15 cellular contexts compared by ENCODE assay signal in the genomic region with DNA sequence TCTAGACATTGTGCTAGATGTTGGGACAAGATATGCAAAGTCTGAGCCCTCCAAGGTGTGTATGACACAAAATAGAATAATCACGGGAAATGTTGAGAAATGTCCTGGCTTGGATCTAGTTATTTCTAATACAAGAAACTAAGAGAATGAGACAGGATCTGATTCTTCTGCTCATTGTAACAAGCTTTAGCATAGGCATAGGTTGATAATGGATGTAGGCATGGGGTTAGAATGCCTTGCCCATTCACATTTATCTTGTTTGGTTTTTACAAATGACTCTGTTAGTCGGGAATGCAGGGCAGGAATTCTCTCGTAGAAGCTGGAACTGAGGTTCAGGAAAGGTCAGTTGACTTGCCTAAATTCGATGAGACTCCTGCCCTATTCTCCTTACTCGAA. TPM values are rescaled to one million over a fixed set of nuclear protein-coding genes. Genes with fewer than 3 reads are reported as not detected.
DNase-seq lines count a peak whose midpoint lies in the region; ATAC-seq and TF ChIP-seq lines count a peak whose summit lies in the region.
"Had no signal": no experiment of that assay in that cellular context is flagged by ENCODE, and none has a peak within 500 bp of the region (broad histone marks: within the 10 kb centered on the region; RNA-seq: fewer than 3 reads in every experiment).

No MANE protein-coding gene starts in this region.

- peaks cover 22 to 27% (median 24%) of the 10 kb centered on the region in 3 donors for H3K4me1 Mint-ChIP-seq in T-cell

- peaks cover 2% of the 10 kb centered on the region for H3K36me3 Mint-ChIP-seq in T-cell
- H3K36me3 Mint-ChIP-seq: stimulated activated memory B cell treated with anti-CD40 and anti-IgM and Interleukin-4, amounts not matched to agents 10 μg/mL and 1 μg/mL and 100 μg/mL, for 72 hours had no signal

- H3K9me3 ChIP-seq in GM23248 (ENCODE audit: low read depth) (no peaks in the 10 kb centered on the region), PC-3 (ENCODE audit: low read length) (no peaks in the 10 kb centered on the region), osteoblast (ENCODE audit: low read depth, low read length) (no peaks in the 10 kb centered on the region)

- in situ Hi-C loops in GM23248 (cut with MboI) = no loop called here

- intact Hi-C loops in PC-3 (cut with micrococcal nuclease) = loop anchor here (2.0 kb wide), 1 partner anchor 105 kb away; the partner anchor contains the start of gene SRPK1

- peak overlapping the region; percentile 0; the same call in 1 of the 2 replicates for H3K9ac ChIP-seq in GM23248
- no peak overlapping the region for H3K9ac ChIP-seq in PC-3 (ENCODE audit: low read length)

- H2AFZ ChIP-seq in GM23248 (peak overlapping the region; percentile 44), PC-3 (ENCODE audit: low read length) (no peak overlapping the region; the same call in 1 of the 2 replicates), osteoblast (ENCODE audit: low read length) (no peak overlapping the region)

- H3K4me1 ChIP-seq in GM23248 (ENCODE audit: insufficient read depth) (peaks cover 21% of the 10 kb centered on the region), PC-3 (ENCODE audit: insufficient read depth, low read length) (peaks cover 12% of the 10 kb centered on the region; the same call in 1 of the 2 replicates), osteoblast (ENCODE audit: insufficient read depth, low read length) (peaks cover 31% of the 10 kb centered on the region)

- no peak for ATAC-seq in PC-3
- ATAC-seq in T-cell (replicated peaks in 1 of 4) = no peak
- ATAC-seq: right cardiac atrium; stimulated activated memory B cell treated with anti-CD40 and anti-IgM and Interleukin-4, amounts not matched to agents 10 μg/mL and 1 μg/mL and 100 μg/mL, for 72 hours had no signal

- H3K9me3 Mint-ChIP-seq in T-cell = no peaks in the 10 kb centered on the region
- H3K9me3 Mint-ChIP-seq: H9; stimulated activated memory B cell treated with anti-CD40 and anti-IgM and Interleukin-4, amounts not matched to agents 10 μg/mL and 1 μg/mL and 100 μg/mL, for 72 hours had no signal

- CTCF ChIA-PET in PC-3 (lab: Charles Lee) (no interaction called here), T-cell (lab: Charles Lee) (interaction anchor here (0.5 to 5.4 kb wide), 7 partner anchors 21 to 319 kb away, joined by 3 to 65 read pairs (median 3); no protein-coding TSS in a partner anchor)

- H3K4me3 Mint-ChIP-seq in T-cell = no peak overlapping the region
- H3K4me3 Mint-ChIP-seq: stimulated activated memory B cell treated with anti-CD40 and anti-IgM and Interleukin-4, amounts not matched to agents 10 μg/mL and 1 μg/mL and 100 μg/mL, for 72 hours had no signal

- no peak overlapping the region; the same call in 1 of the 2 replicates for H3K27ac ChIP-seq in GM23248
- no peak overlapping the region for H3K27ac ChIP-seq in PC-3 (ENCODE audit: low read length)
- H3K27ac ChIP-seq in osteoblast (ENCODE audit: low read depth, low read length) = no peak overlapping the region
- H3K27ac ChIP-seq: coronary artery had no signal

- H3F3A ChIP-seq in GM23248 (ENCODE audit: insufficient read depth) (peaks cover 37% of the 10 kb centered on the region), PC-3 (ENCODE audit: low read length, unreplicated experiment) (no peaks in the 10 kb centered on the region)

- DNase-seq in GM23248 (peak; percentile 51), PC-3 (peak; percentile 26), fibroblast of pulmonary artery (ENCODE audit: low read depth) (peak; percentile 50), osteoblast (ENCODE audit: insufficient read length, low spot score, missing footprints) (peak; percentile 90), NCI-H1092 treated with DMSO at 0.1 percent for 48 hours (lab: John Stamatoyannopoulos, UW) (no peak), Ammon's horn (ENCODE audit: low spot score) (no peak), T-cell (no peak), DMS114 treated with DMSO at 0.1 percent for 48 hours (lab: John Stamatoyannopoulos, UW; ENCODE audit: unreplicated experiment) (no peak)
- DNase-seq: H9; kidney; right cardiac atrium; stimulated activated CD4-positive, alpha-beta T cell treated with anti-CD3 and anti-CD28 coated beads, Interleukin-4, amount 100 ng/mL, for 24 hours had no signal

- no peak for TF ChIP-seq CTCF in PC-3 (conservative IDR thresholded peaks at IDR 0.05; ENCODE audit: low read depth, low read length)
- TF ChIP-seq CTCF in fibroblast of pulmonary artery (IDR thresholded peaks at IDR 0.05; ENCODE audit: low read length, missing control alignments) = no peak
- no peak for TF ChIP-seq CTCF in osteoblast (IDR thresholded peaks at IDR 0.05; ENCODE audit: extremely low read depth, low read depth, low read length)

- H3K9me2 ChIP-seq in GM23248 (ENCODE audit: insufficient read depth) = no peaks in the 10 kb centered on the region
- no peaks in the 10 kb centered on the region for H3K9me2 ChIP-seq in PC-3 (replicated peaks; ENCODE audit: low read length)

- H3K27me3 ChIP-seq in GM23248 (replicated peaks; ENCODE audit: insufficient read depth) (no peaks in the 10 kb centered on the region), PC-3 (ENCODE audit: low read length) (no peaks in the 10 kb centered on the region), osteoblast (ENCODE audit: insufficient read depth, low read length) (no peaks in the 10 kb centered on the region)

- H3K27me3 Mint-ChIP-seq in T-cell = peaks cover 20 to 26% of the 10 kb centered on the region in 2 donors

- POLR2A ChIA-PET in PC-3 (lab: Charles Lee; ENCODE audit: unreplicated experiment) = no interaction called here
- POLR2A ChIA-PET in T-cell (lab: Charles Lee) = interaction anchor here in 1 of 2 donors (0.6 kb wide), 1 partner anchor 363 kb away, joined by 3 read pairs; no protein-coding TSS in a partner anchor

- H3K4me3 ChIP-seq in GM23248 = no peak overlapping the region
- no peak overlapping the region for H3K4me3 ChIP-seq in PC-3 (ENCODE audit: low read length)
- no peak overlapping the region for H3K4me3 ChIP-seq in fibroblast of pulmonary artery (replicated peaks; ENCODE audit: low read depth, low read length)
- H3K4me3 ChIP-seq in osteoblast (ENCODE audit: insufficient read depth, low read length) = no peak overlapping the region
- H3K4me3 ChIP-seq: coronary artery had no signal

- WGBS in GM23248 (ENCODE audit: low coverage in 1 of 2, low lambda C conversion rate in 2 of 2, missing lambda C conversion rate in 2 of 2), 2 experiments = 35 to 40% methylated on average over 5 of the region's 5 CpGs

- no peaks in the 10 kb centered on the region for H3K36me3 ChIP-seq in GM23248 (ENCODE audit: low read depth)
- no peaks in the 10 kb centered on the region for H3K36me3 ChIP-seq in PC-3 (ENCODE audit: low read depth, low read length)
- no peaks in the 10 kb centered on the region for H3K36me3 ChIP-seq in osteoblast (ENCODE audit: insufficient read depth, low read length)

- H3K27ac Mint-ChIP-seq in T-cell = no peak overlapping the region
- H3K27ac Mint-ChIP-seq: stimulated activated memory B cell treated with anti-CD40 and anti-IgM and Interleukin-4, amounts not matched to agents 10 μg/mL and 1 μg/mL and 100 μg/mL, for 72 hours had no signal

- H3K4me2 ChIP-seq in GM23248 (ENCODE audit: unreplicated experiment) (peak overlapping the region; percentile 51), PC-3 (ENCODE audit: low read length) (no peak overlapping the region), osteoblast (ENCODE audit: insufficient read depth, low read length) (peak overlapping the region; percentile 32)

- H4K20me1 ChIP-seq in GM23248 (ENCODE audit: insufficient read depth) (0 out of 2 replicates have a peak, but pooled peaks cover 2% of the 10 kb centered on the region), PC-3 (ENCODE audit: low read length) (0 out of 2 replicates have a peak, but pooled peaks cover 10% of the 10 kb centered on the region), osteoblast (ENCODE audit: insufficient read depth, low read length) (peaks cover 6% of the 10 kb centered on the region)

- peaks cover 29% of the 10 kb centered on the region for H3K79me2 ChIP-seq in GM23248 (ENCODE audit: insufficient read depth)
- peaks cover 33% of the 10 kb centered on the region for H3K79me2 ChIP-seq in PC-3 (ENCODE audit: low read length)
- peaks cover 32% of the 10 kb centered on the region for H3K79me2 ChIP-seq in osteoblast (ENCODE audit: insufficient read depth, low read length)

- no TSS peak for BruUV-seq in PC-3 (replicated peaks; lab: Mats Ljungman, UMichigan)

RNA-seq across cellular contexts. Expression of gene SLC26A8, which starts 1.5 kb away (rescaled TPM):
- total RNA-seq in GM23248 (2014; rRNA removed; shearing (Covaris generic)) = not detected in 2 replicates
- not detected in 2 replicates for polyA plus RNA-seq in GM23248 (2016; fragmentation: Nextera tagmentation; extraction: Ambion mirVana)
- total RNA-seq in PC-3 (2014; rRNA removed) = not detected in 2 replicates
- total RNA-seq in osteoblast = under 0.01 TPM in 1 of 2 replicates, not detected in the other
- not detected for total RNA-seq in T-cell
- total RNA-seq: myocyte had no signal
- polyA plus RNA-seq: right cardiac atrium had no signal

RNA-seq across cellular contexts. Expression of gene MAPK14, which starts 1.7 kb away (rescaled TPM):
- total RNA-seq in GM23248 (2014; rRNA removed; shearing (Covaris generic)) = 45.0 and 75.2 TPM in 2 replicates
- polyA plus RNA-seq in GM23248 (2016; fragmentation: Nextera tagmentation; extraction: Ambion mirVana) = 26.8 and 27.0 TPM in 2 replicates
- total RNA-seq in PC-3 (2014; rRNA removed) (53.7 and 56.8 TPM in 2 replicates), osteoblast (86.0 and 90.5 TPM in 2 replicates), T-cell (10 to 100 TPM; 49.3 to 64.5 (median 60.3) TPM)

Comparison
In these comparisons a context has a peak if more than half of its experiments do, and no peak if none do; other contexts are left out.
1. DNase-seq: peak in GM23248 (single experiment), PC-3 (single experiment), fibroblast of pulmonary artery (single experiment) and osteoblast (single experiment); none in NCI-H1092 treated with DMSO at 0.1 percent for 48 hours (single experiment), Ammon's horn (single experiment), T-cell (0 of 34) and DMS114 treated with DMSO at 0.1 percent for 48 hours (single experiment).